In the genomic region with DNA sequence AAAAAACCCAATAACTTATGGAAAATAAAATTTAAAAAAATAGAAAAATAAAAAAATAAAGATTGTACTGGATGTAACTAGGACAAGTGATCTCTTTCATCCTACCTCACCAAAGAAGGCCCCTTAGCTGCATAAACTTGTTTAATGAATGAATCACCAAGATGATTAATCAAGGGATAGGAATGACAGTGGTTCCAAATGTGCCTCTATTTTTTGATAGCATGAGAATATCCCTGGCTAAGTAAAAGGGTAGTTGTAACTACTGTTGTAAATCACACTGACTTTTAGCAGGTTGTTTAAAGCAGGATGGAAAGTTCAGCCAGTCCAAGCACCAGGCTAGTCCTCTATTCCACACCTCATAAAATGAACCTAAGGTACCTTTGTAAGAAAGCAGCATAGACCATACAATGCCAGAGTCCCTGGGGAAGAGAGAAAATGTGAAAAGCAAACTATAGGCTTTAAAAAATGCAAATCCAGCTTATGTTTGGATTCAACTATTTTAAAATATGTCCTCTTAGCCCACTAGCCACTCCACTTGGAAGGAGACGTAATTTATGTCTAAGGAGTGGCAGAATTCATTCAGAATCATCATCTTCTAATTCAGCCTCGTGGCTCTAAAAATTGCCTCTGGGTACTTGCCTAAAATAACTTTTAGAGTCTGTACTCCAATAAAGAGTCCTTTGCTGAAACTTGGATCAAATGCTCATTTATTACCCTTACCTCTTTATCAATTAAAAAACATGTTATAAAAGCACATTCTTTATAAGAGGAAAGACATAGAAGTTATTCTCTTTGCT, we compare ENCODE assay signal across 17 cellular contexts.
DNase-seq lines count a peak whose midpoint lies in the region; ATAC-seq and TF ChIP-seq lines count a peak whose summit lies in the region.
"Had no signal": no experiment of that assay in that cellular context is flagged by ENCODE, and none has a peak within 500 bp of the region (broad histone marks: within the 10 kb centered on the region; RNA-seq: fewer than 3 reads in every experiment).

No MANE protein-coding gene starts in this region.

- peaks cover 7% of the 10 kb centered on the region for H3K9me3 Mint-ChIP-seq in activated CD8-positive, alpha-beta T cell treated with anti-CD3 and anti-CD28 coated beads for 36 hours
- H3K9me3 Mint-ChIP-seq: stimulated activated effector memory CD8-positive, alpha-beta T cell treated with anti-CD3 and anti-CD28 coated beads, Interleukin-12 subunit alpha, Interleukin-12 subunit beta, amount 100 ng/mL, for 72 hours had no signal

- H3K27ac ChIP-seq in AG04450 (ENCODE audit: low read depth, low read length) (peak overlapping the region; percentile 84), testis (no peak overlapping the region)
- H3K27ac ChIP-seq: BLaER1 treated with 17β-estradiol and CSF1 and Interleukin-3, amounts not matched to agents 10 nM and 100 nM had no signal

- TF ChIP-seq CTCF in AG04450 (IDR thresholded peaks at IDR 0.05; ENCODE audit: low read depth, low read length) (no peak), testis (IDR thresholded peaks at IDR 0.05) (no peak)
- TF ChIP-seq CTCF in activated CD8-positive, alpha-beta T cell treated with anti-CD3 and anti-CD28 coated beads for 36 hours (IDR thresholded peaks at IDR 0.05) = no peak

- CTCF ChIA-PET in AG04450 (lab: Charles Lee) = interaction anchor here (0.6 to 2.1 kb wide), 3 partner anchors 96 to 334 kb away, joined by 4 to 6 read pairs (median 4); no protein-coding TSS in a partner anchor
- CTCF ChIA-PET in activated CD8-positive, alpha-beta T cell treated with anti-CD3 and anti-CD28 coated beads for 36 hours (lab: Charles Lee) = no interaction called here

- no peaks in the 10 kb centered on the region for H3K36me3 ChIP-seq in testis (ENCODE audit: low read depth, missing control alignments)
- H3K36me3 ChIP-seq: BLaER1 treated with 17β-estradiol and CSF1 and Interleukin-3, amounts not matched to agents 10 nM and 100 nM had no signal

- no peak for ATAC-seq in activated CD8-positive, alpha-beta T cell treated with anti-CD3 and anti-CD28 coated beads for 36 hours
- no peak for ATAC-seq in HG02763 (IDR thresholded peaks at IDR 0.05; ENCODE audit: unreplicated experiment)
- ATAC-seq: GM23338; naive thymus-derived CD8-positive, alpha-beta T cell; stimulated activated effector memory CD8-positive, alpha-beta T cell treated with anti-CD3 and anti-CD28 coated beads, Interleukin-12 subunit alpha, Interleukin-12 subunit beta, amount 100 ng/mL, for 72 hours had no signal

- H3K9me3 ChIP-seq in AG04450 (ENCODE audit: control insufficient read depth, insufficient read depth, low read length) = peaks cover 5% of the 10 kb centered on the region
- H3K9me3 ChIP-seq in testis = no peaks in the 10 kb centered on the region

- H3K27me3 ChIP-seq in AG04450 (ENCODE audit: control insufficient read depth, insufficient read depth, low read length) (no peaks in the 10 kb centered on the region), testis (no peaks in the 10 kb centered on the region)
- H3K27me3 ChIP-seq: BLaER1 treated with 17β-estradiol and CSF1 and Interleukin-3, amounts not matched to agents 10 nM and 100 nM had no signal

- POLR2A ChIA-PET in AG04450 (lab: Yijun Ruan, JAX) = interaction anchor here (0.5 to 1.2 kb wide), 2 partner anchors 48 to 1698 kb away, joined by 3 read pairs; no protein-coding TSS in a partner anchor
- POLR2A ChIA-PET in activated CD8-positive, alpha-beta T cell treated with anti-CD3 and anti-CD28 coated beads for 36 hours (lab: Charles Lee) = no interaction called here

- H3K27ac Mint-ChIP-seq in activated CD8-positive, alpha-beta T cell treated with anti-CD3 and anti-CD28 coated beads for 36 hours = no peak overlapping the region
- H3K27ac Mint-ChIP-seq: activated naive CD4-positive, alpha-beta T cell treated with anti-CD3 and anti-CD28 coated beads for 36 hours; GM23338; naive thymus-derived CD8-positive, alpha-beta T cell; stimulated activated effector memory CD8-positive, alpha-beta T cell treated with anti-CD3 and anti-CD28 coated beads, Interleukin-12 subunit alpha, Interleukin-12 subunit beta, amount 100 ng/mL, for 72 hours had no signal

- TF ChIP-seq POLR2A in testis (IDR thresholded peaks at IDR 0.05) = no peak

- WGBS in testis, 2 donors = 48 to 68% methylated on average over 2 of the region's 2 CpGs

- H3K4me3 ChIP-seq in AG04450 (ENCODE audit: low read depth, low read length) (no peak overlapping the region), testis (no peak overlapping the region)
- H3K4me3 ChIP-seq: BLaER1 treated with 17β-estradiol and CSF1 and Interleukin-3, amounts not matched to agents 10 nM and 100 nM; GM23338 had no signal

- no peaks in the 10 kb centered on the region for H3K27me3 Mint-ChIP-seq in activated CD8-positive, alpha-beta T cell treated with anti-CD3 and anti-CD28 coated beads for 36 hours

- DNase-seq in AG04450 (ENCODE audit: low read depth, low spot score) = no peak
- DNase-seq in HS-5 (ENCODE audit: low read depth) = peak; percentile 24
- DNase-seq in amniotic epithelial cell (ENCODE audit: low read depth) = peak; percentile 18
- peak; percentile 73 for DNase-seq in kidney glomerular epithelial cell (lab: John Stamatoyannopoulos, UW)
- no peak for DNase-seq in activated CD8-positive, alpha-beta T cell treated with anti-CD3 and anti-CD28 coated beads for 36 hours
- DNase-seq in testis = no peak
- DNase-seq in NCI-H524 (lab: John Stamatoyannopoulos, UW) = no peak
- DNase-seq: activated CD4-positive, alpha-beta T cell treated with anti-CD3 and anti-CD28 coated beads for 48 hours; activated naive CD4-positive, alpha-beta T cell treated with anti-CD3 and anti-CD28 coated beads for 36 hours; Karpas-422; naive thymus-derived CD8-positive, alpha-beta T cell; stimulated activated CD4-positive, alpha-beta T cell treated with anti-CD3 and anti-CD28 coated beads, Interleukin-15, amount 100 ng/mL, for 24 hours; T-helper 1 cell had no signal

- H3K36me3 Mint-ChIP-seq in activated CD8-positive, alpha-beta T cell treated with anti-CD3 and anti-CD28 coated beads for 36 hours (ENCODE audit: low read depth) = no peaks in the 10 kb centered on the region
- H3K36me3 Mint-ChIP-seq: stimulated activated effector memory CD8-positive, alpha-beta T cell treated with anti-CD3 and anti-CD28 coated beads, Interleukin-12 subunit alpha, Interleukin-12 subunit beta, amount 100 ng/mL, for 72 hours had no signal

- H3K4me1 ChIP-seq in testis = no peaks in the 10 kb centered on the region

- no peaks in the 10 kb centered on the region for H3K4me1 Mint-ChIP-seq in activated CD8-positive, alpha-beta T cell treated with anti-CD3 and anti-CD28 coated beads for 36 hours (ENCODE audit: low read depth)
- H3K4me1 Mint-ChIP-seq: naive thymus-derived CD8-positive, alpha-beta T cell; stimulated activated effector memory CD8-positive, alpha-beta T cell treated with anti-CD3 and anti-CD28 coated beads, Interleukin-12 subunit alpha, Interleukin-12 subunit beta, amount 100 ng/mL, for 72 hours had no signal

- intact Hi-C loops in activated CD8-positive, alpha-beta T cell treated with anti-CD3 and anti-CD28 coated beads for 36 hours (cut with micrococcal nuclease) = no loop called here
- intact Hi-C loops in testis (cut with DNase I; ENCODE audit: low total_unique reads) = no loop called here

- no peak overlapping the region for H3K4me3 Mint-ChIP-seq in activated CD8-positive, alpha-beta T cell treated with anti-CD3 and anti-CD28 coated beads for 36 hours
- H3K4me3 Mint-ChIP-seq: activated naive CD4-positive, alpha-beta T cell treated with anti-CD3 and anti-CD28 coated beads for 36 hours; GM23338; naive thymus-derived CD8-positive, alpha-beta T cell; stimulated activated effector memory CD8-positive, alpha-beta T cell treated with anti-CD3 and anti-CD28 coated beads, Interleukin-12 subunit alpha, Interleukin-12 subunit beta, amount 100 ng/mL, for 72 hours had no signal

Comparison
In these comparisons a context has a peak if more than half of its experiments do, and no peak if none do; other contexts are left out.
1. DNase-seq: peak in HS-5 (single experiment), amniotic epithelial cell (single experiment) and kidney glomerular epithelial cell (single experiment); none in AG04450 (single experiment), activated CD8-positive, alpha-beta T cell treated with anti-CD3 and anti-CD28 coated beads for 36 hours (single experiment), testis (single experiment) and NCI-H524 (0 of 2).